27 cellular contexts compared by ENCODE assay signal in genomic region chr2:167857406-167857805, GRCh38.
"Had no signal": no experiment of that assay in that cellular context is flagged by ENCODE, and none has a peak within 500 bp of the region (broad histone marks: within the 10 kb centered on the region; RNA-seq: fewer than 3 reads in every experiment).

No MANE protein-coding gene starts in this region.

- H3K4me2 ChIP-seq: hepatocyte, smooth muscle cell had no signal

- H3K4me3 Mint-ChIP-seq: dendritic cell treated with granulocyte-macrophage colony-stimulating factor and Interleukin-4, amounts not matched to agents 40 ng/mL and 50 ng/mL, for 4 days; endodermal cell; naive thymus-derived CD8-positive, alpha-beta T cell; stimulated activated naive CD8-positive, alpha-beta T cell treated with anti-CD3 and anti-CD28 coated beads, Interleukin-15, amount 100 ng/mL, for 72 hours had no signal

- DNase-seq: colonic mucosa; effector CD8-positive, alpha-beta T cell; endodermal cell; foreskin fibroblast; heart left ventricle; left cardiac atrium; left lung; naive thymus-derived CD8-positive, alpha-beta T cell; occipital lobe; stimulated activated CD4-positive, alpha-beta T cell treated with anti-CD3 and anti-CD28 coated beads, Interleukin-12 subunit alpha, Interleukin-12 subunit beta, amount 100 ng/mL, for 4 hours; stimulated activated CD4-positive, alpha-beta T cell treated with anti-CD3 and anti-CD28 coated beads, Interleukin-1b, Interleukin-23, amount 100 ng/mL, for 48 hours; stimulated activated CD4-positive, alpha-beta T cell treated with anti-CD3 and anti-CD28 coated beads, Interleukin-4, amount 100 ng/mL, for 1 hour; stimulated activated CD8-positive, alpha-beta memory T cell treated with anti-CD3 and anti-CD28 coated beads, Interleukin-4, amount 100 ng/mL, for 48 hours; stimulated activated naive CD4-positive, alpha-beta T cell; stimulated activated naive CD8-positive, alpha-beta T cell treated with anti-CD3 and anti-CD28 coated beads, Interleukin-15, amount 100 ng/mL, for 72 hours; transverse colon had no signal

- H3K9me3 Mint-ChIP-seq: dendritic cell treated with granulocyte-macrophage colony-stimulating factor and Interleukin-4, amounts not matched to agents 40 ng/mL and 50 ng/mL, for 4 days; naive thymus-derived CD8-positive, alpha-beta T cell had no signal

- H3K4me3 ChIP-seq: colonic mucosa, gastroesophageal sphincter, heart left ventricle, hepatocyte, left lung, prostate gland, right atrium auricular region, smooth muscle cell, suprapubic skin, transverse colon, vagina had no signal

- H3K9me3 ChIP-seq: colonic mucosa, gastroesophageal sphincter, heart left ventricle, left lung, prostate gland, right atrium auricular region, suprapubic skin, transverse colon, vagina had no signal

- H2AFZ ChIP-seq: hepatocyte, parathyroid adenoma had no signal

- H3K27me3 Mint-ChIP-seq: stimulated activated naive CD8-positive, alpha-beta T cell treated with anti-CD3 and anti-CD28 coated beads, Interleukin-15, amount 100 ng/mL, for 72 hours had no signal

- H3K36me3 Mint-ChIP-seq: naive thymus-derived CD8-positive, alpha-beta T cell had no signal

- H3K27ac Mint-ChIP-seq: dendritic cell treated with granulocyte-macrophage colony-stimulating factor and Interleukin-4, amounts not matched to agents 40 ng/mL and 50 ng/mL, for 4 days; endodermal cell; naive thymus-derived CD8-positive, alpha-beta T cell; stimulated activated naive CD8-positive, alpha-beta T cell treated with anti-CD3 and anti-CD28 coated beads, Interleukin-15, amount 100 ng/mL, for 72 hours had no signal

- H3K27me3 ChIP-seq: colonic mucosa, gastroesophageal sphincter, hepatocyte, left lung, right atrium auricular region, suprapubic skin, transverse colon, vagina had no signal

- H3K79me2 ChIP-seq: hepatocyte, parathyroid adenoma had no signal

- H3K9ac ChIP-seq: parathyroid adenoma had no signal

- ATAC-seq: esophagus mucosa; gastroesophageal sphincter; heart left ventricle; left cardiac atrium; left lung; naive thymus-derived CD8-positive, alpha-beta T cell; stimulated activated naive CD8-positive, alpha-beta T cell treated with anti-CD3 and anti-CD28 coated beads, Interleukin-15, amount 100 ng/mL, for 72 hours had no signal

- H3K4me1 ChIP-seq: colonic mucosa, heart left ventricle, left lung, parathyroid adenoma, prostate gland, right atrium auricular region, suprapubic skin, transverse colon, vagina had no signal

- H3K27ac ChIP-seq: colonic mucosa, epithelial cell of prostate, gastroesophageal sphincter, heart left ventricle, hepatocyte, left lung, parathyroid adenoma, prostate gland, right atrium auricular region, suprapubic skin, transverse colon, vagina had no signal

- H3K4me1 Mint-ChIP-seq: naive thymus-derived CD8-positive, alpha-beta T cell had no signal

- H3K36me3 ChIP-seq: colonic mucosa, gastroesophageal sphincter, heart left ventricle, left lung, prostate gland, right atrium auricular region, suprapubic skin, transverse colon, vagina had no signal
